ENCODE assay signal across 8 cellular contexts in the genomic region with DNA sequence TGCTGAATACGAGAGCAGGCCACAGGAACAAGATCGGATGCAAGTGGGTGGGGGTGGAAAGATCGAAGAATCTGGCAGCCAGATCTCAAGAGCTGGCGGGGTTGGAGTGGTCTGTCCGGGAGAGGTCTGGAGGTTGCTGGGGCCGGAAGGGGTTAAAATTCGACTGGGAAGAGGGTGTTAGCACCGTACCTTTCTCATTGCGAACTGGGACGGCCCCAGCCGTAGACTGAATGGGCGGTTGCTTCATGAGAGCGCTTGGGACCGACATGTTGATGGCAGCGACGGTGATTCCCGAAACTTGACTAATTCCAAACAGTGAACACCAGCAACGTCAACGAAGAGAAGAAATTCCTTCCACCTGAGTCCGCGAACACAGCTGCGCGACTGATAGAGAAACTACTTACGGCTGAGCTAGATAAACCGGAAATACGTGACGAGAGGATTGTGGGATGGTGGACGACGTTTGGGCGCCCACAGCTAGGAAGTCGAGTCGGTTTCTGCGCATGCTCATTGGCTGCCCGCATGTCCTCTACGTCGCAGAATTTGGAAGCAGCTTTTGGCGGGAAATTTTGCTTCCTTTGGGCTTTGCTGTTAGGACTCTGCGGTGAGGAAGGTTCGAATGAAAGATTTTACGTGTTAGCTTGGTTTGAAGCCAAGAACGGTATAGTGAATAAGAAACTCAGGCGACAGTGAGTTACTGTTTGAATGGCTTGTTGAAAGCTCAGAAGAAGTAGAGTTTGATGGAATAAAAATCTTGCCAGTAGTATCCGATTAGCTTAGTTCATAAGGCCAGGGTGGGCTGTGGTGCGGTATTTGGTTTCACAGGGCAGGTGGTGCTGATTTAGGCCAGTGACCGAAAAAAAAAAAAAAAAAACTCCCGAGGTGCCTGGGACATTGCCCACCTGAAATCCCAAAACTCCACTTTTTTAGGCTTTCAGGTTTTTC. TPM values are rescaled to one million over a fixed set of nuclear protein-coding genes. Genes with fewer than 3 reads are reported as not detected.
DNase-seq lines count a peak whose midpoint lies in the region; ATAC-seq and TF ChIP-seq lines count a peak whose summit lies in the region.

A gene with protein sequence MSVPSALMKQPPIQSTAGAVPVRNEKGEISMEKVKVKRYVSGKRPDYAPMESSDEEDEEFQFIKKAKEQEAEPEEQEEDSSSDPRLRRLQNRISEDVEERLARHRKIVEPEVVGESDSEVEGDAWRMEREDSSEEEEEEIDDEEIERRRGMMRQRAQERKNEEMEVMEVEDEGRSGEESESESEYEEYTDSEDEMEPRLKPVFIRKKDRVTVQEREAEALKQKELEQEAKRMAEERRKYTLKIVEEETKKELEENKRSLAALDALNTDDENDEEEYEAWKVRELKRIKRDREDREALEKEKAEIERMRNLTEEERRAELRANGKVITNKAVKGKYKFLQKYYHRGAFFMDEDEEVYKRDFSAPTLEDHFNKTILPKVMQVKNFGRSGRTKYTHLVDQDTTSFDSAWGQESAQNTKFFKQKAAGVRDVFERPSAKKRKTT (minus strand): TSS at position 389 of the 945 bp plus-strand sequence. CDS start 121 bp downstream, at position 268.

- DNase-seq in BJ (ENCODE audit: low read depth) = peak; percentile 91
- peak; percentile 96 for DNase-seq in NCI-H774 (lab: John Stamatoyannopoulos, UW)
- peak; percentile 86 to 91 for DNase-seq in activated CD4-positive, alpha-beta T cell treated with anti-CD3 and anti-CD28 coated beads, Interleukin-2, amount 50 U/mL, for 4 hours
- peak; percentile 98 for DNase-seq in dermis blood vessel endothelial cell
- peak; percentile 93 to 96 for DNase-seq in left lung
- DNase-seq in stimulated activated CD4-positive, alpha-beta T cell treated with anti-CD3 and anti-CD28 coated beads, Interleukin-2, amount 100 ng/mL, for 48 hours = peak; percentile 86 to 90

- peak within 1 kb of the TSS; percentile 92 to 94 for H3K27ac ChIP-seq in left lung

- CTCF ChIA-PET in BJ (lab: Yijun Ruan, JAX) = interaction anchor here (1.0 kb wide), 1 partner anchor 22 kb away, joined by 4 read pairs; no protein-coding TSS in a partner anchor

- H3K4me1 ChIP-seq in left lung = peaks cover 19 to 73% of the 10 kb centered on the region in 2 donors

- H3K9me3 ChIP-seq in left lung = no peaks in the 10 kb centered on the region

- intact Hi-C loops in left lung (cut with DNase I) = no loop called here

- TF ChIP-seq CTCF in BJ (IDR thresholded peaks at IDR 0.05; ENCODE audit: insufficient read depth, low read depth, low read length) = no peak
- TF ChIP-seq CTCF in left lung (IDR thresholded peaks at IDR 0.05) = no peak

- H3K36me3 ChIP-seq in BJ (ENCODE audit: control insufficient read depth, insufficient read depth, low read length) = no peaks in the 10 kb centered on the region; the same call in 1 of the 2 replicates
- H3K36me3 ChIP-seq in left lung = no peaks in the 10 kb centered on the region

- POLR2A ChIA-PET in BJ (lab: Charles Lee) = interaction anchor here (0.5 to 0.9 kb wide), 2 partner anchors 24 to 277 kb away, joined by 3 to 6 read pairs; a partner anchor contains a TSS

- peak within 1 kb of the TSS; percentile 94 for H3K4me3 ChIP-seq in BJ (ENCODE audit: low read depth, low read length)
- peak within 1 kb of the TSS; percentile 62 to 81 for H3K4me3 ChIP-seq in left lung

- H3K27me3 ChIP-seq in BJ (ENCODE audit: control insufficient read depth, insufficient read depth, low read length) (no peaks in the 10 kb centered on the region), left lung (no peaks in the 10 kb centered on the region)

- ATAC-seq in GM19328 (IDR thresholded peaks at IDR 0.05; ENCODE audit: unreplicated experiment) (peak; percentile 54), HG03565 (IDR thresholded peaks at IDR 0.05; ENCODE audit: unreplicated experiment) (peak; percentile 60), left lung (peak; percentile 89)

RNA-seq across cellular contexts. Expression of the gene that starts here (rescaled TPM):
- 13.1 and 23.4 TPM in 2 replicates for polyA plus RNA-seq in BJ (2011; rRNA removed)
- 9.9 and 10.3 TPM in 2 replicates for polyA minus RNA-seq in BJ (2011; rRNA and poly(A)+ RNA removed)
- total RNA-seq in dermis blood vessel endothelial cell (36.1 and 41.1 TPM in 2 replicates), left lung (10 to 100 TPM; 21.9 to 22.5 TPM)

Comparison
In these comparisons a context has a peak if more than half of its experiments do, and no peak if none do; other contexts are left out.
1. Peak in every context shown above with its lines: DNase-seq, ATAC-seq, H3K4me3 ChIP-seq and H3K27ac ChIP-seq.